Comparison of ENCODE assay signal across 8 cellular contexts in genomic region chr19:52527954-52528326, GRCh38. TPM values are rescaled to one million over a fixed set of nuclear protein-coding genes. Genes with fewer than 3 reads are reported as not detected.
DNase-seq lines count a peak whose midpoint lies in the region; ATAC-seq and TF ChIP-seq lines count a peak whose summit lies in the region.

No MANE protein-coding gene starts in this region.

- no peaks in the 10 kb centered on the region for H3K9me3 Mint-ChIP-seq in neural crest cell

- H3K4me1 Mint-ChIP-seq in neural crest cell, result peaks cover 19% of the 10 kb centered on the region

- peak overlapping the region; percentile 96 for H3K27ac Mint-ChIP-seq in neural crest cell (ENCODE audit: unreplicated experiment)

- no peaks in the 10 kb centered on the region for H3K36me3 Mint-ChIP-seq in neural crest cell (ENCODE audit: low read depth)

- H3K27me3 ChIP-seq in WERI-Rb-1 (ENCODE audit: insufficient read depth, low read depth, severe bottlenecking), result no peaks in the 10 kb centered on the region

- peak overlapping the region; percentile 89 for H3K4me3 ChIP-seq in GM12864 (ENCODE audit: low read depth, low read length)
- H3K4me3 ChIP-seq in WERI-Rb-1 (ENCODE audit: low read depth, low read length), result peak overlapping the region; percentile 91
- H3K4me3 ChIP-seq in fibroblast of the aortic adventitia (ENCODE audit: low read depth, low read length), result peak overlapping the region; percentile 83

- peak overlapping the region; percentile 95 for H3K4me3 Mint-ChIP-seq in neural crest cell

- peak; percentile 18 for ATAC-seq in HG02885 (IDR thresholded peaks at IDR 0.05; ENCODE audit: poor library complexity, unreplicated experiment)

- TF ChIP-seq CTCF in GM12864 (IDR thresholded peaks at IDR 0.05; ENCODE audit: low read depth, low read length, missing control alignments), result no peak
- no peak for TF ChIP-seq CTCF in WERI-Rb-1 (IDR thresholded peaks at IDR 0.05; ENCODE audit: low read depth, low read length)
- TF ChIP-seq CTCF in fibroblast of the aortic adventitia (IDR thresholded peaks at IDR 0.05; ENCODE audit: insufficient read depth, low read length), result no peak
- TF ChIP-seq CTCF in neural crest cell (conservative IDR thresholded peaks at IDR 0.05), result no peak

- H3K27me3 Mint-ChIP-seq in neural crest cell (ENCODE audit: low read depth), result no peaks in the 10 kb centered on the region

- peaks cover 4% of the 10 kb centered on the region; the same call in 1 of the 2 replicates for H3K36me3 ChIP-seq in WERI-Rb-1

- DNase-seq in GM12864 (ENCODE audit: low read depth) (no peak), WERI-Rb-1 (peak; percentile 12), fibroblast of the aortic adventitia (ENCODE audit: low read depth) (no peak), neural crest cell (ENCODE audit: low read depth, low spot score) (no peak), NCI-H1694 treated with DMSO at 0.1 percent for 48 hours (lab: John Stamatoyannopoulos, UW) (no peak)
- DNase-seq in activated CD4-positive, CD25-positive, alpha-beta regulatory T cell treated with anti-CD3 and anti-CD28 coated beads, Interleukin-2, amount 50 U/mL, for 72 hours, result no peak
- no peak for DNase-seq in stimulated activated CD4-positive, alpha-beta T cell treated with anti-CD3 and anti-CD28 coated beads, Interleukin-4, amount 100 ng/mL, for 1 hour

- H3K9me3 ChIP-seq in WERI-Rb-1 (ENCODE audit: severe bottlenecking), result no peaks in the 10 kb centered on the region

- H3K27ac ChIP-seq in WERI-Rb-1, result peak overlapping the region; percentile 86

RNA-seq across cellular contexts. Expression of gene ZNF808, which starts 0.5 kb away (rescaled TPM):
- 13.4 and 23.6 TPM in 2 replicates for total RNA-seq in fibroblast of the aortic adventitia (ENCODE audit: low replicate concordance)
- 23.4 and 25.9 TPM in 2 replicates for total RNA-seq in neural crest cell

RNA-seq across cellular contexts. Expression of gene ZNF701, which starts 42.1 kb away (rescaled TPM):
- total RNA-seq in fibroblast of the aortic adventitia (ENCODE audit: low replicate concordance) (8.4 and 12.6 TPM in 2 replicates), neural crest cell (17.3 and 18.7 TPM in 2 replicates)
